ENCODE assay signal across 16 cellular contexts in the genomic region with DNA sequence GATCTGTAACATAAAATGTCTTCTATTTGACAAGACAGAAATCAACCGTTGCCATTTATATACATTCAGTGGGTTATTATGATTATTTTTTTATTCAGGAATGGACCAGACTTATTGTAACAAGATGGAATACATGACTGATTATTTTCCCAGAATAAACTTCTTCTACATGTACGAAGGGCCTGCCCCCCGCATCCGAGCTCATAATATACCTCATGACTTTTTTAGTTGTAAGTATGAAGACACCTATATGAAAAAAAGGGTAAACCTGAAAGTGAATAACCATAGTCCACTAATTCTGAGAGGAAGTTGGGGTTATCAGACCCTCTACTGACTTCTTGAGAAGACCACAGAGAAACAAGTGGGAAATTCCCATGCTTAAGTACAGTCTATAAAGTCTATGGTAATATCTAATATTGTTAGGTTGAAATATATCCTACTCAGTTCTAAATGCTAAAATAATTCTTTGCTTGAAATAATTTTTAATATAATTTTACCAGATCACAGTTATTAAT. TPM values are rescaled to one million over a fixed set of nuclear protein-coding genes. Genes with fewer than 3 reads are reported as not detected.
DNase-seq lines count a peak whose midpoint lies in the region; ATAC-seq and TF ChIP-seq lines count a peak whose summit lies in the region.
"Had no signal": no experiment of that assay in that cellular context is flagged by ENCODE, and none has a peak within 500 bp of the region (broad histone marks: within the 10 kb centered on the region; RNA-seq: fewer than 3 reads in every experiment).

No MANE protein-coding gene starts in this region.

- no peaks in the 10 kb centered on the region for H3K9me3 ChIP-seq in SJCRH30 (replicated peaks)
- H3K9me3 ChIP-seq: suprapubic skin had no signal

- H3K27ac ChIP-seq in SJCRH30, result no peak overlapping the region
- H3K27ac ChIP-seq: BLaER1 treated with 17β-estradiol and CSF1 and Interleukin-3, amounts not matched to agents 10 nM and 100 nM; neural progenitor cell; suprapubic skin had no signal

- DNase-seq in GM12865 (ENCODE audit: low read depth) (peak; percentile 67), GDM1 (lab: John Stamatoyannopoulos, UW) (no peak), SJCRH30 (no peak), NCI-H187 (lab: John Stamatoyannopoulos, UW) (no peak), posterior vena cava (ENCODE audit: low spot score) (no peak)
- DNase-seq: activated CD4-positive, CD25-positive, alpha-beta regulatory T cell treated with anti-CD3 and anti-CD28 coated beads, Interleukin-2, amount 50 U/mL, for 72 hours; NCI-H187 treated with DMSO at 0.1 percent for 48 hours had no signal

- ATAC-seq in GM19043 (IDR thresholded peaks at IDR 0.05; ENCODE audit: low read depth, unreplicated experiment) (peak; percentile 59), HG02763 (IDR thresholded peaks at IDR 0.05; ENCODE audit: unreplicated experiment) (peak; percentile 63), HG03565 (IDR thresholded peaks at IDR 0.05; ENCODE audit: unreplicated experiment) (peak; percentile 70)

- H3K4me1 ChIP-seq in SJCRH30, result no peaks in the 10 kb centered on the region
- H3K4me1 ChIP-seq: neural progenitor cell, suprapubic skin had no signal

- no peaks in the 10 kb centered on the region for H3K27me3 ChIP-seq in SJCRH30
- H3K27me3 ChIP-seq: neural progenitor cell, suprapubic skin had no signal

- no peak for TF ChIP-seq CTCF in GM12865 (IDR thresholded peaks at IDR 0.05; ENCODE audit: insufficient read depth, low read depth, low read length, missing control alignments)

- H3K36me3 ChIP-seq in SJCRH30, result no peaks in the 10 kb centered on the region; the same call in 1 of the 2 replicates
- H3K36me3 ChIP-seq: BLaER1 treated with 17β-estradiol and CSF1 and Interleukin-3, amounts not matched to agents 10 nM and 100 nM; neural progenitor cell; suprapubic skin had no signal

- intact Hi-C loops in posterior vena cava (cut with DNase I), result no loop called here

- H3K4me3 ChIP-seq in GM12865 (ENCODE audit: low read depth, low read length) (no peak overlapping the region), SJCRH30 (no peak overlapping the region)
- H3K4me3 ChIP-seq: BLaER1 treated with 17β-estradiol and CSF1 and Interleukin-3, amounts not matched to agents 10 nM and 100 nM; neural progenitor cell; suprapubic skin had no signal

RNA-seq across cellular contexts. Expression of gene OR2A4, which starts 15.9 kb away (rescaled TPM):
- total RNA-seq in SJCRH30 (2014; rRNA removed; shearing (Covaris generic)), result not detected in 2 replicates
- not detected for total RNA-seq in posterior vena cava
- total RNA-seq: astrocyte, epithelial cell of proximal tubule, HT-29, suprapubic skin had no signal

RNA-seq across cellular contexts. Expression of gene CTAGE9, which starts 25.5 kb away (rescaled TPM):
- not detected in 2 replicates for total RNA-seq in SJCRH30 (2014; rRNA removed; shearing (Covaris generic))
- not detected for total RNA-seq in posterior vena cava
- total RNA-seq: astrocyte, epithelial cell of proximal tubule, HT-29, suprapubic skin had no signal

RNA-seq across cellular contexts. Expression of gene ENPP3, which starts 48.2 kb away (rescaled TPM):
- total RNA-seq in SJCRH30 (2014; rRNA removed; shearing (Covaris generic)), result 0.05 and 1.1 TPM in 2 replicates
- total RNA-seq in posterior vena cava, result under 1 TPM; 0.48 to 0.56 TPM
- total RNA-seq: astrocyte, HT-29 had no signal

RNA-seq across cellular contexts. Expression of gene MED23, which starts 57.3 kb away (rescaled TPM):
- 30.2 and 35.2 TPM in 2 replicates for total RNA-seq in SJCRH30 (2014; rRNA removed; shearing (Covaris generic))
- 10 to 100 TPM; 19.0 to 22.2 TPM for total RNA-seq in posterior vena cava
